11 cellular contexts compared by ENCODE assay signal in genomic region chr14:69595336-69595735, GRCh38. TPM values are rescaled to one million over a fixed set of nuclear protein-coding genes. Genes with fewer than 3 reads are reported as not detected.
"Had no signal": no experiment of that assay in that cellular context is flagged by ENCODE, and none has a peak within 500 bp of the region (broad histone marks: within the 10 kb centered on the region; RNA-seq: fewer than 3 reads in every experiment).

No MANE protein-coding gene starts in this region.

- H3K4me3 Mint-ChIP-seq: GM23338, HFFc6, IgD-negative memory B cell had no signal

- H3K4me1 ChIP-seq: HAP-1 had no signal

- H3K36me3 ChIP-seq: HAP-1 had no signal

- H3K9ac ChIP-seq: KMS-11 had no signal

- H3K36me3 Mint-ChIP-seq: IgD-negative memory B cell had no signal

- H2AFZ ChIP-seq: GM23338 had no signal

- H3K27ac ChIP-seq: HL-60, KMS-11 had no signal

- DNase-seq: H7, HFFc6, KBM-7 had no signal

- ATAC-seq: GM23338, HCT116, HepG2 had no signal

- H3K27ac Mint-ChIP-seq: GM23338, HFFc6 had no signal

- H3K9me3 ChIP-seq: HAP-1 had no signal

- H3K4me3 ChIP-seq: GM23338, HAP-1 had no signal

- H3K4me2 ChIP-seq: GM23338, KMS-11 had no signal

- H3K9me3 Mint-ChIP-seq: GM23338, HFFc6 had no signal

RNA-seq across cellular contexts. Expression of gene CCDC177, which starts 20.7 kb away (rescaled TPM):
- total RNA-seq: HepG2, HFFc6, HT1080 had no signal
- polyA plus RNA-seq: HepG2, IgD-negative memory B cell had no signal
